ENCODE assay signal across 8 cellular contexts in the genomic region with DNA sequence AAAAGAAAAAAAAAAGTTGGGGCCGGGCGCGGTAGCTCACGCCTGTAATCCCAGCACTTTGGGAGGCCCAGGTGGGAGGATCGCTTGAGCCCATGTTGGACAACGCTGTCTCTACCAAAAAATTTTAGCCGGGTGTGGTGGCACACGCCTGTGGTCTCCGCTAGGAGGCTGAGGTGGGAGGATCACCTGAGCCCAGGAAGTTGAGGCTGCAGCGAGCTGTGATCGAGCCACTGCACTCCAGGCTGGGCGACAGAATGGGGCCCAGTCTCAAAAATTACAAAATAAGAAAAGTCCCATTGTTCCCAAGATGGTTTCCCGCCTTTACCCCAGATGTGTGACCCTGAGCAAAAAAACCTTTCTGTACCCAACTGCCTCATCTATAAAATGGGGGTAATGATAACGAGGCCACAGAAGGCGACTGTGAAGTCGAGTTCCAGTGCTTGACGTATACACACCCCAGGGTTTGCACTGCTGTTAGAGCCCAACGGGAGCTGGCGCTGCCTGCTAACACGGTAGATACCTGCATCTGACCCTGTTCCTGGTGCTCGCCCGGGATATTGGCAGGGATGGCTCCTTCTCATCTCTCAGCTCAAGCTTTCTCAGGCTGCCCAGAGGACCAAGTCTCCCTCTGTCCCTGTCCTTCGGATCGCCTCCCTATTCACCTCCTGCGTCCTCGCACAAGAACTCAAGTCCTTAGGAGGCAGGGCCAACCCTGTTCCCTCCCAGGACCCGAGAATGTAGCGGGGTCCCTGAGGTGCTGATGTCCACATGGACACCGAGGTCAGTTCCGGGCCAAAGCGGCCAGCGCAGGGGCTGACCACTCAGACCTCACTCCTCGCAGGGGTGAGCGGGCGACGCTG. TPM values are rescaled to one million over a fixed set of nuclear protein-coding genes. Genes with fewer than 3 reads are reported as not detected.
A peak's percentile ranks its signal among the peaks of the same experiment; 100 is the strongest.
DNase-seq lines count a peak whose midpoint lies in the region; ATAC-seq and TF ChIP-seq lines count a peak whose summit lies in the region.

No MANE protein-coding gene starts in this region.

- no peaks in the 10 kb centered on the region for H3K27me3 ChIP-seq in H7 (ENCODE audit: control insufficient read depth, insufficient read depth, low read length)
- H3K27me3 ChIP-seq in WERI-Rb-1 (ENCODE audit: insufficient read depth, low read depth, severe bottlenecking) = no peaks in the 10 kb centered on the region

- H3K9me3 ChIP-seq in WERI-Rb-1 (ENCODE audit: severe bottlenecking) = no peaks in the 10 kb centered on the region

- H3K36me3 ChIP-seq in H7 (replicated peaks; ENCODE audit: control insufficient read depth, insufficient read depth, low read length) (peaks cover 26% of the 10 kb centered on the region), WERI-Rb-1 (peaks cover 38% of the 10 kb centered on the region)

- peak overlapping the region; percentile 98 for H3K4me3 ChIP-seq in H7 (ENCODE audit: insufficient read depth, low read depth, low read length)
- H3K4me3 ChIP-seq in WERI-Rb-1 (ENCODE audit: low read depth, low read length) = peak overlapping the region; percentile 64
- peak overlapping the region; percentile 88 for H3K4me3 ChIP-seq in fibroblast of the aortic adventitia (ENCODE audit: low read depth, low read length)

- ATAC-seq in GM21526 (IDR thresholded peaks at IDR 0.05; ENCODE audit: low FRiP score, unreplicated experiment) (no peak), GM18502 (IDR thresholded peaks at IDR 0.05; ENCODE audit: poor library complexity, unreplicated experiment) (no peak)

- DNase-seq in AG20443 (ENCODE audit: low spot score) (peak; percentile 88), H7 (no peak), WERI-Rb-1 (no peak), fibroblast of the aortic adventitia (ENCODE audit: low read depth) (no peak), renal cortical epithelial cell (ENCODE audit: low read depth) (peak; percentile 52), NCI-H2081 treated with DMSO at 0.1 percent for 48 hours (lab: John Stamatoyannopoulos, UW) (no peak)

- peak overlapping the region; percentile 100 for H3K27ac ChIP-seq in WERI-Rb-1

- TF ChIP-seq CTCF in WERI-Rb-1 (IDR thresholded peaks at IDR 0.05; ENCODE audit: low read depth, low read length) (no peak), fibroblast of the aortic adventitia (IDR thresholded peaks at IDR 0.05; ENCODE audit: insufficient read depth, low read length) (no peak)

RNA-seq across cellular contexts. Expression of a gene that starts 1.1 kb away (rescaled TPM):
- total RNA-seq in H7 (2014; rRNA removed; shearing (Covaris generic)) = 786 and 794 TPM in 2 replicates
- total RNA-seq in fibroblast of the aortic adventitia (ENCODE audit: low replicate concordance) = 99.4 and 841 TPM in 2 replicates
- total RNA-seq in renal cortical epithelial cell = 167 and 180 TPM in 2 replicates

RNA-seq across cellular contexts. Expression of a gene that starts 3.6 kb away (rescaled TPM):
- 16.8 and 31.0 TPM in 2 replicates for total RNA-seq in H7 (2014; rRNA removed; shearing (Covaris generic))
- total RNA-seq in fibroblast of the aortic adventitia (ENCODE audit: low replicate concordance) = 6.3 and 8.8 TPM in 2 replicates
- total RNA-seq in renal cortical epithelial cell = 3.1 and 6.9 TPM in 2 replicates

RNA-seq across cellular contexts. Expression of a gene that starts 10.1 kb away (rescaled TPM):
- total RNA-seq in H7 (2014; rRNA removed; shearing (Covaris generic)) = 15.7 and 28.7 TPM in 2 replicates
- 20.0 and 27.7 TPM in 2 replicates for total RNA-seq in fibroblast of the aortic adventitia (ENCODE audit: low replicate concordance)
- total RNA-seq in renal cortical epithelial cell = 19.3 and 60.1 TPM in 2 replicates

RNA-seq across cellular contexts. Expression of a gene that starts 10.6 kb away (rescaled TPM):
- 25.2 and 25.6 TPM in 2 replicates for total RNA-seq in H7 (2014; rRNA removed; shearing (Covaris generic))
- total RNA-seq in fibroblast of the aortic adventitia (ENCODE audit: low replicate concordance) (16.7 and 17.6 TPM in 2 replicates), renal cortical epithelial cell (16.3 and 22.6 TPM in 2 replicates)

RNA-seq across cellular contexts. Expression of a gene that starts 18.8 kb away (rescaled TPM):
- 0.14 TPM in 1 of 2 replicates, not detected in the other for total RNA-seq in H7 (2014; rRNA removed; shearing (Covaris generic))
- total RNA-seq in fibroblast of the aortic adventitia (ENCODE audit: low replicate concordance) = 0.65 and 1.2 TPM in 2 replicates
- 0.60 TPM in 1 of 2 replicates, not detected in the other for total RNA-seq in renal cortical epithelial cell

Comparison
In these comparisons a context has a peak if more than half of its experiments do, and no peak if none do; other contexts are left out.
1. DNase-seq: peak in AG20443 (single experiment) and renal cortical epithelial cell (single experiment); none in H7 (single experiment), WERI-Rb-1 (single experiment), fibroblast of the aortic adventitia (single experiment) and NCI-H2081 treated with DMSO at 0.1 percent for 48 hours (single experiment).
2. Peak in every context shown above with its lines, with median percentiles within 50 percentile points of each other: H3K4me3 ChIP-seq.